In genomic region chr14:61812347-61813100, GRCh38 we compare ENCODE assay signal across 8 cellular contexts. TPM values are rescaled to one million over a fixed set of nuclear protein-coding genes. Genes with fewer than 3 reads are reported as not detected.
A peak's percentile ranks its signal among the peaks of the same experiment; 100 is the strongest.
DNase-seq lines count a peak whose midpoint lies in the region; ATAC-seq, FAIRE-seq and TF ChIP-seq lines count a peak whose summit lies in the region.

Gene SYT16 (plus strand): TSS chr14:61812703.

- no peaks in the 10 kb centered on the region for H3K36me3 ChIP-seq in stomach
- no peaks in the 10 kb centered on the region for H3K36me3 ChIP-seq in Karpas-422 (ENCODE audit: insufficient read depth, low read length)

- no peaks in the 10 kb centered on the region for H3K9me2 ChIP-seq in Karpas-422 (replicated peaks; ENCODE audit: insufficient read depth, low read length)

- intact Hi-C loops in stomach (cut with DNase I; ENCODE audit: low total_unique reads), result no loop called here

- WGBS in stomach, 5 donors, result 3 to 14% (median 4%) methylated on average over 14 to 93 of the region's 95 CpGs

- H3K79me2 ChIP-seq in Karpas-422 (ENCODE audit: low read length), result no peaks in the 10 kb centered on the region

- no peak for FAIRE-seq in HTR-8/SVneo (lab: Jason Lieb, UNC)

- H3K27ac ChIP-seq in angular gyrus (ENCODE audit: low read depth, low read length), result peak within 1 kb of the TSS; percentile 72
- no peak within 1 kb of the TSS for H3K27ac ChIP-seq in stomach
- H3K27ac ChIP-seq in Karpas-422 (ENCODE audit: low read length), result no peak within 1 kb of the TSS

- peaks cover 0 to 76% (median 24%) of the 10 kb centered on the region in 3 donors for H3K27me3 ChIP-seq in stomach
- no peaks in the 10 kb centered on the region for H3K27me3 ChIP-seq in Karpas-422 (ENCODE audit: low read length)

- ATAC-seq in GM21381 (IDR thresholded peaks at IDR 0.05; ENCODE audit: unreplicated experiment), result no peak
- no peak for ATAC-seq in GM21423 (IDR thresholded peaks at IDR 0.05; ENCODE audit: unreplicated experiment)

- no peak for TF ChIP-seq POLR2A in stomach (IDR thresholded peaks at IDR 0.05)

- H2AFZ ChIP-seq in Karpas-422 (ENCODE audit: low read length), result no peak within 1 kb of the TSS

- H3K4me1 ChIP-seq in stomach (peaks cover 0 to 14% (median 11%) of the 10 kb centered on the region in 4 donors), Karpas-422 (ENCODE audit: low read length) (no peaks in the 10 kb centered on the region)

- no peak within 1 kb of the TSS for H3K4me2 ChIP-seq in Karpas-422 (ENCODE audit: low read depth, low read length, poor library complexity, severe bottlenecking)

- H4K20me1 ChIP-seq in Karpas-422 (ENCODE audit: insufficient read depth, low read depth, low read length), result no peaks in the 10 kb centered on the region

- peaks cover 0 to 8% (median 0%) of the 10 kb centered on the region in 4 donors for H3K9me3 ChIP-seq in stomach
- H3K9me3 ChIP-seq in Karpas-422 (ENCODE audit: low read length), result no peaks in the 10 kb centered on the region

- TF ChIP-seq EP300 in stomach (IDR thresholded peaks at IDR 0.05), result no peak

- no peak within 1 kb of the TSS for H3K9ac ChIP-seq in Karpas-422 (ENCODE audit: low read length)

- H3K4me3 ChIP-seq in AG09309 (ENCODE audit: control insufficient read depth, low read depth, low read length) (peak within 1 kb of the TSS; percentile 40), stomach (peak within 1 kb of the TSS; percentile 42 to 64 (median 46)), Karpas-422 (ENCODE audit: low read length) (no peak within 1 kb of the TSS)

- no peak for DNase-seq in AG09309 (ENCODE audit: low read depth)
- peak; percentile 79 for DNase-seq in HTR-8/SVneo (ENCODE audit: insufficient read length, low spot score)
- DNase-seq in iPS-NIHi7 (ENCODE audit: extremely low spot score), result peak; percentile 59
- DNase-seq in stomach, result no peak
- DNase-seq in Karpas-422, result no peak

- TF ChIP-seq CTCF in AG09309 (IDR thresholded peaks at IDR 0.05; ENCODE audit: control insufficient read depth, insufficient read depth, low read depth, low read length, missing control alignments) (no peak), stomach (IDR thresholded peaks at IDR 0.05) (no peak)

RNA-seq across cellular contexts. Expression of gene SYT16, which starts in this region (rescaled TPM):
- 1 to 10 TPM in 1 of 5 donors, under 1 TPM in 2, not detected in 2; under 0.01 to 7.7 (median under 0.01) TPM for total RNA-seq in stomach
- polyA plus RNA-seq in stomach, result under 1 TPM in 2 of 3 donors, not detected in 1; under 0.01 to 0.46 TPM
- 3.4 and 4.8 TPM in 2 replicates for total RNA-seq in Karpas-422 (2014; rRNA removed; shearing (Covaris generic); ENCODE audit: low replicate concordance)

Comparison
In these comparisons a context has a peak if more than half of its experiments do, and no peak if none do; other contexts are left out.
1. DNase-seq: peak in HTR-8/SVneo (single experiment) and iPS-NIHi7 (single experiment); none in AG09309 (single experiment), stomach (single experiment) and Karpas-422 (single experiment).